In genomic region chr1:114716304-114717158, GRCh38 we compare ENCODE assay signal across 1 cellular context.
TF ChIP-seq lines count a peak whose summit lies in the region.

Gene NRAS (minus strand): TSS chr1:114716771. CDS start chr1:114716160, 611 bp downstream.

TF ChIP-seq in H1, 55 proteins besides CTCF, POLR2A, EP300 and RAD21 (continued from another document):
- no peak for TF ChIP-seq CHD7 (IDR thresholded peaks at IDR 0.05; ENCODE audit: insufficient replicate concordance, low read length)
- TF ChIP-seq RNF2 (IDR thresholded peaks at IDR 0.05; ENCODE audit: borderline replicate concordance, low read depth, low read length, missing control alignments, poor library complexity, severe bottlenecking) = no peak
- TF ChIP-seq TCF12 (IDR thresholded peaks at IDR 0.05; ENCODE audit: low read depth, low read length) = no peak
- TF ChIP-seq CEBPB (IDR thresholded peaks at IDR 0.05; ENCODE audit: low read depth, low read length) = no peak
- 0 out of 2 replicates have a peak, but pooled peaks have one; percentile 23 for TF ChIP-seq NRF1 (IDR thresholded peaks at IDR 0.05; ENCODE audit: low read depth, low read length)
- no peak for TF ChIP-seq JUND (IDR thresholded peaks at IDR 0.05; ENCODE audit: low read length)
- no peak for TF ChIP-seq MAFK (IDR thresholded peaks at IDR 0.05; ENCODE audit: low read depth, low read length)
- TF ChIP-seq FOSL1 (IDR thresholded peaks at IDR 0.05; ENCODE audit: insufficient read depth, low read depth, low read length) = no peak
- TF ChIP-seq GTF2F1 (IDR thresholded peaks at IDR 0.05; ENCODE audit: borderline replicate concordance, low read depth, low read length) = no peak; the same call in 1 of the 2 replicates
- no peak for TF ChIP-seq BACH1 (IDR thresholded peaks at IDR 0.05; ENCODE audit: low read length)
- TF ChIP-seq YY1 (IDR thresholded peaks at IDR 0.05; ENCODE audit: low read depth, low read length) = peak; percentile 87; the same call in 1 of the 2 replicates
- TF ChIP-seq POU5F1 (IDR thresholded peaks at IDR 0.05; ENCODE audit: low read depth, low read length) = no peak
- no peak for TF ChIP-seq SUZ12 (IDR thresholded peaks at IDR 0.05; ENCODE audit: low read length)
- TF ChIP-seq KDM4A (IDR thresholded peaks at IDR 0.05; ENCODE audit: low read depth, low read length, severe bottlenecking) = peak; percentile 92
- peak; percentile 92 for TF ChIP-seq POLR2AphosphoS5 (IDR thresholded peaks at IDR 0.05; ENCODE audit: low read depth, low read length)
- peak; percentile 91 for TF ChIP-seq USF2 (IDR thresholded peaks at IDR 0.05; ENCODE audit: low read length)
- peak; percentile 87 for TF ChIP-seq TAF1 (IDR thresholded peaks at IDR 0.05; ENCODE audit: low read depth, low read length)
- no peak for TF ChIP-seq SP2 (IDR thresholded peaks at IDR 0.05; ENCODE audit: low read length)
- no peak for TF ChIP-seq HDAC6 (IDR thresholded peaks at IDR 0.05; ENCODE audit: low read depth, low read length)
- peak; percentile 97 for TF ChIP-seq PHF8 (conservative IDR thresholded peaks at IDR 0.05; ENCODE audit: low read depth, low read length)
- TF ChIP-seq RXRA (IDR thresholded peaks at IDR 0.05; ENCODE audit: insufficient read depth, low read depth, low read length) = no peak
- TF ChIP-seq, protein P1, sequence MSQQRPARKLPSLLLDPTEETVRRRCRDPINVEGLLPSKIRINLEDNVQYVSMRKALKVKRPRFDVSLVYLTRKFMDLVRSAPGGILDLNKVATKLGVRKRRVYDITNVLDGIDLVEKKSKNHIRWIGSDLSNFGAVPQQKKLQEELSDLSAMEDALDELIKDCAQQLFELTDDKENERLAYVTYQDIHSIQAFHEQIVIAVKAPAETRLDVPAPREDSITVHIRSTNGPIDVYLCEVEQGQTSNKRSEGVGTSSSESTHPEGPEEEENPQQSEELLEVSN (IDR thresholded peaks at IDR 0.05) = no peak
- 0 out of 2 replicates have a peak, but pooled peaks have one; percentile 74 for TF ChIP-seq SP4 (IDR thresholded peaks at IDR 0.05; ENCODE audit: low read length)
- TF ChIP-seq, protein P2, sequence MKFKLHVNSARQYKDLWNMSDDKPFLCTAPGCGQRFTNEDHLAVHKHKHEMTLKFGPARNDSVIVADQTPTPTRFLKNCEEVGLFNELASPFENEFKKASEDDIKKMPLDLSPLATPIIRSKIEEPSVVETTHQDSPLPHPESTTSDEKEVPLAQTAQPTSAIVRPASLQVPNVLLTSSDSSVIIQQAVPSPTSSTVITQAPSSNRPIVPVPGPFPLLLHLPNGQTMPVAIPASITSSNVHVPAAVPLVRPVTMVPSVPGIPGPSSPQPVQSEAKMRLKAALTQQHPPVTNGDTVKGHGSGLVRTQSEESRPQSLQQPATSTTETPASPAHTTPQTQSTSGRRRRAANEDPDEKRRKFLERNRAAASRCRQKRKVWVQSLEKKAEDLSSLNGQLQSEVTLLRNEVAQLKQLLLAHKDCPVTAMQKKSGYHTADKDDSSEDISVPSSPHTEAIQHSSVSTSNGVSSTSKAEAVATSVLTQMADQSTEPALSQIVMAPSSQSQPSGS (IDR thresholded peaks at IDR 0.05; ENCODE audit: low read length) = peak; percentile 65; the same call in 1 of the 2 replicates
- TF ChIP-seq SIN3A (conservative IDR thresholded peaks at IDR 0.05 in 1 of 2, IDR thresholded peaks at IDR 0.05 in 1 of 2; ENCODE audit: low read depth in 1 of 2, low read length in 2 of 2) = peak; percentile 86 to 96; a peak in 2 of 4 replicates
- TF ChIP-seq CBX8 (IDR thresholded peaks at IDR 0.05; ENCODE audit: borderline replicate concordance, low read depth, low read length) = no peak
- TF ChIP-seq ATF3 (IDR thresholded peaks at IDR 0.05; ENCODE audit: insufficient read depth, low read depth, low read length) = peak; percentile 95
- TF ChIP-seq SIRT6 (IDR thresholded peaks at IDR 0.05; ENCODE audit: low read length) = no peak
- peak; percentile 88 for TF ChIP-seq ASH2L (IDR thresholded peaks at IDR 0.05; ENCODE audit: low read length)
- TF ChIP-seq RFX5 (IDR thresholded peaks at IDR 0.05; ENCODE audit: borderline replicate concordance, low read depth, low read length) = no peak
- peak; percentile 53; the same call in 1 of the 2 replicates for TF ChIP-seq SP1 (IDR thresholded peaks at IDR 0.05; ENCODE audit: low read depth, low read length)
- no peak; the same call in 1 of the 2 replicates for TF ChIP-seq KDM5A (IDR thresholded peaks at IDR 0.05; ENCODE audit: low read length)
- peak; percentile 96 for TF ChIP-seq CREB1 (IDR thresholded peaks at IDR 0.05)
- no peak for TF ChIP-seq TEAD4 (IDR thresholded peaks at IDR 0.05; ENCODE audit: low read depth, low read length)
- TF ChIP-seq KDM1A (IDR thresholded peaks at IDR 0.05; ENCODE audit: borderline replicate concordance, low read length) = no peak
- TF ChIP-seq EGR1 (IDR thresholded peaks at IDR 0.05; ENCODE audit: borderline replicate concordance, low read depth, low read length) = no peak
- no peak for TF ChIP-seq EZH2 (IDR thresholded peaks at IDR 0.05; ENCODE audit: low read depth, low read length, severe bottlenecking)
TF ChIP-seq in H1: peak in this region for 19.
